1 cellular context compared by ENCODE assay signal in genomic region chr20:53940883-53941546, GRCh38.
TF ChIP-seq lines count a peak whose summit lies in the region.

No MANE protein-coding gene starts in this region.

TF ChIP-seq in K562, 482 proteins besides CTCF, POLR2A, EP300 and RAD21 (continued from another document and continues in another):
- TF ChIP-seq ZBTB40 (IDR thresholded peaks at IDR 0.05) = no peak
- TF ChIP-seq ZBTB40 (CRISPR knock-in tag; IDR thresholded peaks at IDR 0.05) = no peak
- TF ChIP-seq NR2C2 (CRISPR knock-in tag; IDR thresholded peaks at IDR 0.05) = no peak
- no peak; the same call in 1 of the 2 replicates for TF ChIP-seq NR2C2 (tag; IDR thresholded peaks at IDR 0.05)
- TF ChIP-seq ZNF24 (IDR thresholded peaks at IDR 0.05) = no peak
- TF ChIP-seq HDAC8 (tag; IDR thresholded peaks at IDR 0.05) = no peak
- TF ChIP-seq HCFC1 (IDR thresholded peaks at IDR 0.05; ENCODE audit: low read depth, low read length) = no peak
- TF ChIP-seq OTX1 (CRISPR knock-in tag; IDR thresholded peaks at IDR 0.05) = 0 out of 2 replicates have a peak, but pooled peaks have one; percentile 36
- no peak for TF ChIP-seq ZNF12 (CRISPR knock-in tag; IDR thresholded peaks at IDR 0.05)
- TF ChIP-seq POLR2B (IDR thresholded peaks at IDR 0.05; ENCODE audit: low read depth, partially characterized antibody) = no peak
- no peak for TF ChIP-seq RERE (CRISPR knock-in tag; IDR thresholded peaks at IDR 0.05; ENCODE audit: borderline replicate concordance)
- no peak for TF ChIP-seq RNF2 (IDR thresholded peaks at IDR 0.05)
- TF ChIP-seq SMARCE1 (IDR thresholded peaks at IDR 0.05) = no peak
- peak in 1 of 3 experiments; percentile 93; a peak in 2 of 6 replicates for TF ChIP-seq ZBTB11 (CRISPR knock-in tag; IDR thresholded peaks at IDR 0.05)
- no peak for TF ChIP-seq THRAP3 (IDR thresholded peaks at IDR 0.05; ENCODE audit: borderline replicate concordance)
- no peak for TF ChIP-seq HEY1 (CRISPR knock-in tag; IDR thresholded peaks at IDR 0.05; ENCODE audit: borderline replicate concordance)
- no peak for TF ChIP-seq ZNF282 (CRISPR knock-in tag; IDR thresholded peaks at IDR 0.05)
- no peak for TF ChIP-seq STAT5A (IDR thresholded peaks at IDR 0.05; ENCODE audit: borderline replicate concordance, low read length)
- no peak for TF ChIP-seq PRPF4 (IDR thresholded peaks at IDR 0.05; ENCODE audit: insufficient read depth, low read depth, low read length, poor library complexity, severe bottlenecking)
- no peak; the same call in 1 of the 2 replicates for TF ChIP-seq HMBOX1 (IDR thresholded peaks at IDR 0.05)
- TF ChIP-seq E2F4 (CRISPR knock-in tag; IDR thresholded peaks at IDR 0.05; ENCODE audit: low read depth) = no peak
- no peak for TF ChIP-seq ETV1 (tag; conservative IDR thresholded peaks at IDR 0.05; ENCODE audit: low read depth)
- no peak for TF ChIP-seq ZNF324 (CRISPR knock-in tag; IDR thresholded peaks at IDR 0.05)
- TF ChIP-seq HNRNPUL1 (IDR thresholded peaks at IDR 0.05; ENCODE audit: low read length) = no peak
- no peak for TF ChIP-seq ZNF695 (CRISPR knock-in tag; IDR thresholded peaks at IDR 0.05)
- TF ChIP-seq NR0B1 (IDR thresholded peaks at IDR 0.05; ENCODE audit: partially characterized antibody) = no peak
- TF ChIP-seq ZZZ3 (IDR thresholded peaks at IDR 0.05) = no peak
- TF ChIP-seq KLF13 (tag; IDR thresholded peaks at IDR 0.05; ENCODE audit: borderline replicate concordance, low read depth) = no peak
- peak; percentile 34 to 90 (median 67) for TF ChIP-seq YY1 (IDR thresholded peaks at IDR 0.05; ENCODE audit: borderline replicate concordance in 1 of 3, control insufficient read depth in 1 of 3, extremely low read depth in 1 of 3, insufficient read depth in 3 of 3, insufficient read length in 1 of 3, insufficient replicate concordance in 2 of 3, low read depth in 1 of 3, low read length in 2 of 3)
- no peak for TF ChIP-seq SRSF1 (IDR thresholded peaks at IDR 0.05; ENCODE audit: low read depth, low read length)
- TF ChIP-seq CBFA2T3 (IDR thresholded peaks at IDR 0.05) = no peak
- TF ChIP-seq TAF15 (IDR thresholded peaks at IDR 0.05; ENCODE audit: low read depth, low read length) = no peak
